In the genomic region with DNA sequence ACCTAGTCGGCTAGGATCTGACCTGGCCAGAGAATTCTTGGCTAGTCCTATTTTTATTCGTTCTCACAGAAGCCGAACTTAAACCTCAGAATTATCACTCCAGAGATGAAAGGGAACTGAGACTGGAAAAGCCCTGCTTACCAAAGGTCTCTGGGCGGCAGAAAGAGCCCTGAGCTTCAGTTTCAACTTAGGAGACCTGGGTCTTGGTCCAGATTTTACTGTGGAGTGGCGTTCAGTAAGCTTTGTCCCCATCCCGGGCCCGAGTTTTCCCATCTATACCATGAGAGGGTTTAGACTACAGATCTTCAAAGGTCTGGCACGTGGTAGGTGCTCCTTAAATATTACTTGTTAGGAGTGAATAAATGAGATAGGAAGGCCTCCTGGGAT, we compare ENCODE assay signal across 9 cellular contexts. TPM values are rescaled to one million over a fixed set of nuclear protein-coding genes. Genes with fewer than 3 reads are reported as not detected.
A peak's percentile ranks its signal among the peaks of the same experiment; 100 is the strongest.
DNase-seq lines count a peak whose midpoint lies in the region; ATAC-seq, FAIRE-seq and TF ChIP-seq lines count a peak whose summit lies in the region.
"Had no signal": no experiment of that assay in that cellular context is flagged by ENCODE, and none has a peak within 500 bp of the region (broad histone marks: within the 10 kb centered on the region; RNA-seq: fewer than 3 reads in every experiment).

No MANE protein-coding gene starts in this region.

- no peak overlapping the region for H2BK20ac ChIP-seq in IMR-90 (ENCODE audit: low read depth, low read length)

- peak overlapping the region; percentile 83 for H3K23ac ChIP-seq in IMR-90 (ENCODE audit: low read depth, low read length)

- no peak overlapping the region for H2BK15ac ChIP-seq in IMR-90 (ENCODE audit: low read depth, low read length)

- peaks cover 31% of the 10 kb centered on the region for H3K4me1 Mint-ChIP-seq in activated CD8-positive, alpha-beta memory T cell treated with anti-CD3 and anti-CD28 coated beads, Interleukin-2, amount 10 ng/mL, durations not matched to agents 7 days and 5 days

- POLR2A ChIA-PET in IMR-90 (lab: Charles Lee; ENCODE audit: unreplicated experiment) (no interaction called here), K562 (lab: Yijun Ruan, JAX) (interaction anchor here (0.6 to 3.2 kb wide), 22 partner anchors 8 to 820 kb away, joined by 3 to 14 read pairs (median 4); partner anchors contain the start of genes SPCS2 and XRRA1)

- CTCF ChIA-PET in activated CD8-positive, alpha-beta memory T cell treated with anti-CD3 and anti-CD28 coated beads, Interleukin-2, amount 10 ng/mL, durations not matched to agents 7 days and 5 days (lab: Charles Lee), result interaction anchor here (0.9 to 2.9 kb wide), 8 partner anchors 11 to 259 kb away, joined by 3 to 15 read pairs (median 4); partner anchors contain the start of genes SPCS2 and XRRA1
- CTCF ChIA-PET in IMR-90 (lab: Yijun Ruan, JAX), result interaction anchor here (0.6 kb wide), 1 partner anchor 24 kb away, joined by 3 read pairs; no protein-coding TSS in a partner anchor
- CTCF ChIA-PET in K562 (lab: Yijun Ruan, JAX; ENCODE audit: low intra/inter-chr PET ratio), result no interaction called here

- peak overlapping the region; percentile 87 for H3K4me3 ChIP-seq in IMR-90 (ENCODE audit: insufficient read depth, low read depth, low read length)
- peak overlapping the region; percentile 97 for H3K4me3 ChIP-seq in K562
- peak overlapping the region; percentile 74 for H3K4me3 ChIP-seq in lung
- H3K4me3 ChIP-seq in vagina, result peak overlapping the region; percentile 55 to 64

- no peak for TF ChIP-seq CTCF in IMR-90 (conservative IDR thresholded peaks at IDR 0.05; ENCODE audit: low read depth, low read length)
- TF ChIP-seq CTCF in K562 (IDR thresholded peaks at IDR 0.05 in 2 of 3, conservative IDR thresholded peaks at IDR 0.05 in 1 of 3; ENCODE audit: insufficient read depth in 2 of 3, low read depth in 1 of 3, low read length in 3 of 3), result no peak
- no peak for TF ChIP-seq CTCF in lung (IDR thresholded peaks at IDR 0.05; ENCODE audit: control extremely low read depth, extremely low read depth)
- no peak for TF ChIP-seq CTCF in vagina (IDR thresholded peaks at IDR 0.05)

- TF ChIP-seq RAD21 in IMR-90 (IDR thresholded peaks at IDR 0.05; ENCODE audit: low read length), result no peak
- no peak for TF ChIP-seq RAD21 in K562 (CRISPR knock-in tag; conservative IDR thresholded peaks at IDR 0.05 in 1 of 2, IDR thresholded peaks at IDR 0.05 in 1 of 2)

- TF ChIP-seq POLR2A in IMR-90 (IDR thresholded peaks at IDR 0.05; ENCODE audit: low read depth, low read length), result no peak
- no peak for TF ChIP-seq POLR2A in K562 (conservative IDR thresholded peaks at IDR 0.05)
- no peak for TF ChIP-seq POLR2A in vagina (IDR thresholded peaks at IDR 0.05)

- H3K4me2 ChIP-seq in IMR-90 (ENCODE audit: low read depth, low read length) (peak overlapping the region; percentile 85), K562 (ENCODE audit: insufficient read depth, low read length) (peak overlapping the region; percentile 96)

- no peak overlapping the region for H2BK5ac ChIP-seq in IMR-90 (ENCODE audit: low read depth, low read length, poor library complexity, severe bottlenecking)

- FAIRE-seq in K562 (lab: Jason Lieb, UNC), result no peak
- FAIRE-seq: colon had no signal

- in situ Hi-C loops in IMR-90 (cut with MboI; ENCODE audit: low sequenced_read_pairs), result no loop called here
- in situ Hi-C loops in K562 (cut with MboI), result no loop called here

- no peak for TF ChIP-seq EP300 in K562 (IDR thresholded peaks at IDR 0.05; ENCODE audit: low read length)

- no peak for DNase-seq in activated CD8-positive, alpha-beta memory T cell treated with anti-CD3 and anti-CD28 coated beads, Interleukin-2, amount 10 ng/mL, durations not matched to agents 7 days and 5 days
- DNase-seq in activated CD8-positive, alpha-beta memory T cell treated with anti-CD3 and anti-CD28 coated beads, Interleukin-2, amount 50 U/mL, for 4 hours, result no peak
- DNase-seq in IMR-90 (peak; percentile 10), K562 (ENCODE audit: extremely low read depth in 1 of 4, low spot score in 3 of 4) (peak in 2 of 4 experiments; percentile 26 to 31), lung (ENCODE audit: low spot score) (no peak), vagina (ENCODE audit: extremely low spot score in 2 of 2) (no peak)

- H3K56ac ChIP-seq in IMR-90 (ENCODE audit: extremely low read depth, insufficient read depth, low read length), result peak overlapping the region; percentile 42; the same call in 1 of the 2 replicates

- peak overlapping the region; percentile 95 for H3K27ac Mint-ChIP-seq in activated CD8-positive, alpha-beta memory T cell treated with anti-CD3 and anti-CD28 coated beads, Interleukin-2, amount 10 ng/mL, durations not matched to agents 7 days and 5 days

- H3K9me3 ChIP-seq in IMR-90 (ENCODE audit: control insufficient read depth, insufficient read depth, low read length) (no peaks in the 10 kb centered on the region), K562 (replicated peaks; ENCODE audit: control insufficient read depth, insufficient read depth, low read depth, low read length) (no peaks in the 10 kb centered on the region), lung (ENCODE audit: control insufficient read depth in 2 of 2, insufficient read depth in 1 of 2, low read length in 1 of 2) (no peaks in the 10 kb centered on the region), vagina (no peaks in the 10 kb centered on the region)

- H3K4ac ChIP-seq in IMR-90 (ENCODE audit: low read depth, low read length), result peak overlapping the region; percentile 24; the same call in 1 of the 2 replicates

- BruUV-seq in IMR-90 (replicated peaks; lab: Mats Ljungman, UMichigan) (no TSS peak), K562 (replicated peaks; lab: Mats Ljungman, UMichigan) (no TSS peak)

- H3K27me3 ChIP-seq in IMR-90 (ENCODE audit: control insufficient read depth, insufficient read depth, low read length), result no peaks in the 10 kb centered on the region
- no peaks in the 10 kb centered on the region for H3K27me3 ChIP-seq in K562 (ENCODE audit: control insufficient read depth in 2 of 2, insufficient read depth in 2 of 2, low read length in 2 of 2)
- no peaks in the 10 kb centered on the region for H3K27me3 ChIP-seq in lung (ENCODE audit: control insufficient read depth, insufficient read depth)
- H3K27me3 ChIP-seq in vagina, result no peaks in the 10 kb centered on the region

- intact Hi-C loops in IMR-90 (cut with micrococcal nuclease) (loop anchor here (2.0 kb wide), 1 partner anchor 40 kb away; the partner anchor contains the start of genes SPCS2 and XRRA1), K562 (cut with micrococcal nuclease) (loop anchor here (2.0 kb wide), 1 partner anchor 40 kb away; the partner anchor contains the start of genes SPCS2 and XRRA1), vagina (cut with DNase I) (no loop called here)

- H3K4me3 Mint-ChIP-seq in activated CD8-positive, alpha-beta memory T cell treated with anti-CD3 and anti-CD28 coated beads, Interleukin-2, amount 10 ng/mL, durations not matched to agents 7 days and 5 days, result peak overlapping the region; percentile 97

- H3K9me3 Mint-ChIP-seq in activated CD8-positive, alpha-beta memory T cell treated with anti-CD3 and anti-CD28 coated beads, Interleukin-2, amount 10 ng/mL, durations not matched to agents 7 days and 5 days (ENCODE audit: low read depth), result no peaks in the 10 kb centered on the region

- H3K27me3 Mint-ChIP-seq in activated CD8-positive, alpha-beta memory T cell treated with anti-CD3 and anti-CD28 coated beads, Interleukin-2, amount 10 ng/mL, durations not matched to agents 7 days and 5 days, result no peaks in the 10 kb centered on the region

- peaks cover 11% of the 10 kb centered on the region for H3K36me3 Mint-ChIP-seq in activated CD8-positive, alpha-beta memory T cell treated with anti-CD3 and anti-CD28 coated beads, Interleukin-2, amount 10 ng/mL, durations not matched to agents 7 days and 5 days

- peak overlapping the region; percentile 30; the same call in 1 of the 2 replicates for H3K14ac ChIP-seq in IMR-90 (replicated peaks; ENCODE audit: low read depth, low read length)

- H3K27ac ChIP-seq in IMR-90 (ENCODE audit: insufficient read depth, low read length), result peak overlapping the region; percentile 39; the same call in 1 of the 2 replicates
- peak overlapping the region; percentile 93 for H3K27ac ChIP-seq in K562 (ENCODE audit: extremely low read depth, low read depth, low read length)
- peak overlapping the region; percentile 83 to 84 for H3K27ac ChIP-seq in lung (ENCODE audit: low read depth in 1 of 2, low read length in 1 of 2)
- H3K27ac ChIP-seq in vagina, result peak overlapping the region; percentile 39

- peak overlapping the region; percentile 94 for H2AFZ ChIP-seq in IMR-90 (replicated peaks; ENCODE audit: low read length, poor library complexity)
- H2AFZ ChIP-seq in K562 (ENCODE audit: low read depth, low read length), result peak overlapping the region; percentile 87

- H3K36me3 ChIP-seq in IMR-90 (ENCODE audit: control insufficient read depth, insufficient read depth, low read length) (no peaks in the 10 kb centered on the region), K562 (ENCODE audit: control insufficient read depth, insufficient read depth, low read length) (peaks cover 26% of the 10 kb centered on the region; the same call in 2 of the 3 replicates), lung (ENCODE audit: control insufficient read depth in 2 of 2, insufficient read depth in 2 of 2, low read length in 2 of 2) (peaks cover 0 to under 1% of the 10 kb centered on the region in 2 donors), vagina (no peaks in the 10 kb centered on the region)

- no peak overlapping the region for H2BK120ac ChIP-seq in IMR-90 (ENCODE audit: low read depth, low read length)

- dilution Hi-C loops in IMR-90 (cut with HindIII; ENCODE audit: low sequenced_read_pairs, unreplicated experiment), result no loop called here

- H3K9ac ChIP-seq in IMR-90 (ENCODE audit: low read depth, low read length), result peak overlapping the region; percentile 60
- peak overlapping the region; percentile 90 to 94 for H3K9ac ChIP-seq in K562 (ENCODE audit: insufficient read depth in 1 of 2, low read depth in 2 of 2, low read length in 2 of 2)

- peaks cover 10 to 19% of the 10 kb centered on the region in 2 experiments for H3K79me1 ChIP-seq in IMR-90 (ENCODE audit: low read depth in 1 of 2, low read length in 2 of 2)

- no peak for ATAC-seq in activated CD8-positive, alpha-beta memory T cell treated with anti-CD3 and anti-CD28 coated beads, Interleukin-2, amount 10 ng/mL, durations not matched to agents 7 days and 5 days
- ATAC-seq in IMR-90 (ENCODE audit: low read depth) (0 out of 2 replicates have a peak, but pooled peaks have one; percentile 3), K562 (peak; percentile 19), lung (ENCODE audit: insufficient read depth, low FRiP score) (no peak), GM19467 (IDR thresholded peaks at IDR 0.05; ENCODE audit: unreplicated experiment) (no peak), HG02938 (IDR thresholded peaks at IDR 0.05; ENCODE audit: unreplicated experiment) (no peak)

- H3K4me1 ChIP-seq in IMR-90 (ENCODE audit: control insufficient read depth, insufficient read depth, low read length) (no peaks in the 10 kb centered on the region), K562 (replicated peaks in 1 of 2; ENCODE audit: control insufficient read depth in 2 of 2, insufficient read depth in 2 of 2, low read length in 2 of 2) (peaks cover 4 to 25% of the 10 kb centered on the region in 2 experiments; a peak in 4 of 5 replicates), lung (ENCODE audit: control insufficient read depth in 2 of 2, insufficient read depth in 2 of 2, low read length in 2 of 2) (peaks cover 0 to 5% of the 10 kb centered on the region in 2 donors), vagina (peaks cover 14% of the 10 kb centered on the region)

- 0 out of 2 replicates have a peak, but pooled peaks cover 3% of the 10 kb centered on the region for H3K9me1 ChIP-seq in IMR-90 (ENCODE audit: insufficient read depth, low read length)
- H3K9me1 ChIP-seq in K562 (ENCODE audit: control insufficient read depth, insufficient read depth, low read length), result no peaks in the 10 kb centered on the region

- 20% methylated on average over 1 of the region's 8 CpGs; no CpG with 5 or more reads in 1 of the 2 experiments for WGBS in IMR-90 (ENCODE audit: extremely low coverage in 2 of 2, insufficient read length in 1 of 2), 2 experiments
- WGBS in K562 (ENCODE audit: insufficient coverage, low coverage, missing lambda C conversion rate), result under 1% methylated on average over 8 of the region's 8 CpGs
- 5% methylated on average over 8 of the region's 8 CpGs for WGBS in lung, 2 donors

- H3K79me2 ChIP-seq in K562 (ENCODE audit: control insufficient read depth, insufficient read depth, low read length), result peaks cover 47% of the 10 kb centered on the region

- no peak overlapping the region for H2AK5ac ChIP-seq in IMR-90 (ENCODE audit: low read depth, low read length)

- no peak overlapping the region for H4K5ac ChIP-seq in IMR-90 (ENCODE audit: low read depth, low read length)

- H4K8ac ChIP-seq in IMR-90 (ENCODE audit: low read depth in 2 of 2, low read length in 2 of 2), result peak overlapping the region; percentile 7 to 46; a peak in 2 of 4 replicates

- 0 out of 2 replicates have a peak overlapping the region, but pooled peaks have one; percentile 6 for H4K91ac ChIP-seq in IMR-90 (ENCODE audit: insufficient read depth, low read depth, low read length)

- no peak overlapping the region for H2AK9ac ChIP-seq in IMR-90 (replicated peaks; ENCODE audit: low read depth, low read length, poor library complexity)

- H4K20me1 ChIP-seq in IMR-90 (ENCODE audit: insufficient read depth, low read length), result no peaks in the 10 kb centered on the region
- H4K20me1 ChIP-seq in K562 (replicated peaks; ENCODE audit: control insufficient read depth, insufficient read depth, low read length), result no peaks in the 10 kb centered on the region

- H3K18ac ChIP-seq in IMR-90 (ENCODE audit: low read depth, low read length), result no peak overlapping the region

RNA-seq across cellular contexts. Expression of gene NEU3, which starts 0.5 kb away (rescaled TPM):
- 10 to 100 TPM; 14.2 to 20.0 TPM for total RNA-seq in activated CD8-positive, alpha-beta memory T cell treated with anti-CD3 and anti-CD28 coated beads, Interleukin-2, amount 10 ng/mL, durations not matched to agents 7 days and 5 days
- total RNA-seq in IMR-90 (2012; rRNA removed) (8.3 and 10.6 TPM in 2 replicates), K562 (2014; rRNA removed) (35.0 and 36.7 TPM in 2 replicates), K562 (2014; rRNA removed; fragmentation: Illumina TruSeq; extraction: Trizol) (28.3 and 31.1 TPM in 2 replicates), K562 (2015; rRNA removed; fragmentation: Illumina TruSeq; extraction: Trizol) (36.5 and 41.3 TPM in 2 replicates), K562 (2021) (32.6 and 33.6 TPM in 2 replicates), lung (10 to 100 TPM; 10.5 to 13.9 TPM), vagina (5.6 TPM)
- polyA plus RNA-seq in IMR-90 (2012; rRNA removed) (5.1 and 5.5 TPM in 2 replicates), K562 (2011; rRNA removed) (35.1 and 35.7 TPM in 2 replicates), K562 (2014; fragmentation: Illumina TruSeq; extraction: Trizol) (27.9 and 28.6 TPM in 2 replicates), K562 (2014; fragmentation: Nextera tagmentation; extraction: Ambion mirVana) (1 to 10 TPM; 6.2 to 7.2 TPM), K562 (2014; rRNA removed) (25.5 and 26.9 TPM in 2 replicates), lung (1 to 10 TPM; 4.1 to 5.2 TPM)
- 2.8 and 3.4 TPM in 2 replicates for polyA plus RNA-seq in IMR-90 (2012; cell fraction: cytosol; rRNA removed)
- polyA plus RNA-seq in IMR-90 (2012; cell fraction: nucleus; rRNA removed; ENCODE audit: low replicate concordance), result 18.9 and 19.2 TPM in 2 replicates
- total RNA-seq in K562 (2011; cell fraction: chromatin; rRNA removed; ENCODE audit: low replicate concordance), result 58.7 and 76.5 TPM in 2 replicates
- total RNA-seq in K562 (2011; cell fraction: nucleolus; rRNA removed), result 46.5 and 50.9 TPM in 2 replicates
- total RNA-seq in K562 (2011; cell fraction: nucleoplasm; rRNA removed), result 48.2 and 59.5 TPM in 2 replicates
- polyA plus RNA-seq in K562 (2011; cell fraction: cytosol; rRNA removed), result 29.9 and 43.7 TPM in 2 replicates
- polyA plus RNA-seq in K562 (2011; cell fraction: nucleus; rRNA removed), result 46.4 and 57.9 TPM in 2 replicates
- 20.4 and 20.5 TPM in 2 replicates for polyA plus RNA-seq in K562 (2012)
- polyA minus RNA-seq in K562 (2011; rRNA and poly(A)+ RNA removed), result 51.0 and 55.8 TPM in 2 replicates
- polyA minus RNA-seq in K562 (2011; cell fraction: cytosol; rRNA and poly(A)+ RNA removed), result 32.6 and 35.1 TPM in 2 replicates
- 32.7 and 43.7 TPM in 2 replicates for polyA minus RNA-seq in K562 (2011; cell fraction: nucleus; rRNA and poly(A)+ RNA removed)

RNA-seq across cellular contexts. Expression of gene SPCS2, which starts 40.2 kb away (rescaled TPM):
- total RNA-seq in activated CD8-positive, alpha-beta memory T cell treated with anti-CD3 and anti-CD28 coated beads, Interleukin-2, amount 10 ng/mL, durations not matched to agents 7 days and 5 days, result 100 to 1,000 TPM; 130 to 156 TPM
- total RNA-seq in IMR-90 (2012; rRNA removed) (13.3 and 15.4 TPM in 2 replicates), K562 (2014; rRNA removed) (38.2 and 136 TPM in 2 replicates), K562 (2014; rRNA removed; fragmentation: Illumina TruSeq; extraction: Trizol) (55.0 and 65.9 TPM in 2 replicates), K562 (2015; rRNA removed; fragmentation: Illumina TruSeq; extraction: Trizol) (63.2 and 75.5 TPM in 2 replicates), K562 (2021) (150 and 172 TPM in 2 replicates), lung (100 to 1,000 TPM in 1 of 2 donors, 10 to 100 TPM in 1; 80.9 to 153 TPM), vagina (26.0 TPM)
- polyA plus RNA-seq in IMR-90 (2012; rRNA removed) (68.8 and 76.0 TPM in 2 replicates), K562 (2011; rRNA removed) (148 and 250 TPM in 2 replicates), K562 (2014; fragmentation: Illumina TruSeq; extraction: Trizol) (126 and 193 TPM in 2 replicates), K562 (2014; fragmentation: Nextera tagmentation; extraction: Ambion mirVana) (100 to 1,000 TPM; 372 to 458 TPM), K562 (2014; rRNA removed) (208 and 334 TPM in 2 replicates), lung (100 to 1,000 TPM; 105 to 169 TPM)
- 16.6 and 28.7 TPM in 2 replicates for polyA plus RNA-seq in IMR-90 (2012; cell fraction: cytosol; rRNA removed)
- 1.7 and 11.0 TPM in 2 replicates for polyA plus RNA-seq in IMR-90 (2012; cell fraction: nucleus; rRNA removed; ENCODE audit: low replicate concordance)
- total RNA-seq in K562 (2011; cell fraction: chromatin; rRNA removed; ENCODE audit: low replicate concordance), result 48.6 and 86.8 TPM in 2 replicates
- total RNA-seq in K562 (2011; cell fraction: nucleolus; rRNA removed), result 24.1 and 36.7 TPM in 2 replicates
- 85.9 and 113 TPM in 2 replicates for total RNA-seq in K562 (2011; cell fraction: nucleoplasm; rRNA removed)
- 42.4 and 102 TPM in 2 replicates for polyA plus RNA-seq in K562 (2011; cell fraction: cytosol; rRNA removed)
- 15.7 and 31.6 TPM in 2 replicates for polyA plus RNA-seq in K562 (2011; cell fraction: nucleus; rRNA removed)
- 161 and 178 TPM in 2 replicates for polyA plus RNA-seq in K562 (2012)
- 73.3 and 74.6 TPM in 2 replicates for polyA minus RNA-seq in K562 (2011; rRNA and poly(A)+ RNA removed)
- 21.6 and 30.6 TPM in 2 replicates for polyA minus RNA-seq in K562 (2011; cell fraction: cytosol; rRNA and poly(A)+ RNA removed)
- polyA minus RNA-seq in K562 (2011; cell fraction: nucleus; rRNA and poly(A)+ RNA removed), result 19.5 and 28.1 TPM in 2 replicates

RNA-seq across cellular contexts. Expression of gene XRRA1, which starts 40.4 kb away (rescaled TPM):
- 10 to 100 TPM; 32.2 to 39.4 TPM for total RNA-seq in activated CD8-positive, alpha-beta memory T cell treated with anti-CD3 and anti-CD28 coated beads, Interleukin-2, amount 10 ng/mL, durations not matched to agents 7 days and 5 days
- total RNA-seq in IMR-90 (2012; rRNA removed) (5.0 and 6.3 TPM in 2 replicates), K562 (2014; rRNA removed) (18.3 and 20.1 TPM in 2 replicates), K562 (2014; rRNA removed; fragmentation: Illumina TruSeq; extraction: Trizol) (12.8 and 15.9 TPM in 2 replicates), K562 (2015; rRNA removed; fragmentation: Illumina TruSeq; extraction: Trizol) (16.0 and 18.0 TPM in 2 replicates), K562 (2021) (20.6 and 22.5 TPM in 2 replicates), lung (10 to 100 TPM; 12.4 to 27.8 TPM), vagina (9.6 TPM)
- polyA plus RNA-seq in IMR-90 (2012; rRNA removed) (4.5 and 5.4 TPM in 2 replicates), K562 (2011; rRNA removed) (16.0 and 21.2 TPM in 2 replicates), K562 (2014; fragmentation: Illumina TruSeq; extraction: Trizol) (17.1 and 18.0 TPM in 2 replicates), K562 (2014; fragmentation: Nextera tagmentation; extraction: Ambion mirVana) (1 to 10 TPM; 5.0 to 8.9 TPM), K562 (2014; rRNA removed) (10.3 and 11.6 TPM in 2 replicates), lung (1 to 10 TPM; 2.4 to 7.5 TPM)
- polyA plus RNA-seq in IMR-90 (2012; cell fraction: cytosol; rRNA removed), result 2.7 and 4.3 TPM in 2 replicates
- 6.2 and 10.3 TPM in 2 replicates for polyA plus RNA-seq in IMR-90 (2012; cell fraction: nucleus; rRNA removed; ENCODE audit: low replicate concordance)
- 113 and 146 TPM in 2 replicates for total RNA-seq in K562 (2011; cell fraction: chromatin; rRNA removed; ENCODE audit: low replicate concordance)
- total RNA-seq in K562 (2011; cell fraction: nucleolus; rRNA removed), result 45.7 and 54.9 TPM in 2 replicates
- total RNA-seq in K562 (2011; cell fraction: nucleoplasm; rRNA removed), result 74.1 and 109 TPM in 2 replicates
- 12.9 and 14.1 TPM in 2 replicates for polyA plus RNA-seq in K562 (2011; cell fraction: cytosol; rRNA removed)
- polyA plus RNA-seq in K562 (2011; cell fraction: nucleus; rRNA removed), result 24.3 and 38.6 TPM in 2 replicates
- 15.9 and 18.1 TPM in 2 replicates for polyA plus RNA-seq in K562 (2012)
- 30.6 and 35.3 TPM in 2 replicates for polyA minus RNA-seq in K562 (2011; rRNA and poly(A)+ RNA removed)
- 17.0 and 23.7 TPM in 2 replicates for polyA minus RNA-seq in K562 (2011; cell fraction: cytosol; rRNA and poly(A)+ RNA removed)
- polyA minus RNA-seq in K562 (2011; cell fraction: nucleus; rRNA and poly(A)+ RNA removed), result 27.5 and 42.0 TPM in 2 replicates

Comparison
In these comparisons a context has a peak if more than half of its experiments do, and no peak if none do; other contexts are left out.
1. ATAC-seq: peak in IMR-90 (single experiment) and K562 (single experiment); none in activated CD8-positive, alpha-beta memory T cell treated with anti-CD3 and anti-CD28 coated beads, Interleukin-2, amount 10 ng/mL, durations not matched to agents 7 days and 5 days (single experiment), lung (single experiment), GM19467 (single experiment) and HG02938 (single experiment).
2. H3K27ac ChIP-seq: peak in every context shown above with its lines; median percentile 93 in K562; 84 in lung; 39 in IMR-90; 39 in vagina.
3. Peak in every context shown above with its lines, with median percentiles within 50 percentile points of each other: H3K4me3 ChIP-seq.